In genomic region chr19:28606269-28607032, GRCh38 we compare ENCODE assay signal across 1 cellular context.
TF ChIP-seq lines count a peak whose summit lies in the region.

No MANE protein-coding gene starts in this region.

TF ChIP-seq in K562, 482 proteins besides CTCF, POLR2A, EP300 and RAD21 (continued from another document and continues in another):
- TF ChIP-seq TFAP4 (CRISPR knock-in tag; IDR thresholded peaks at IDR 0.05; ENCODE audit: borderline replicate concordance) (peak; percentile 59), U2AF1 (optimal IDR thresholded peaks at IDR 0.05; ENCODE audit: low read depth, low read length) (no peak), ZNF778 (CRISPR knock-in tag; IDR thresholded peaks at IDR 0.05) (no peak), SIRT6 (IDR thresholded peaks at IDR 0.05; ENCODE audit: low read depth, low read length) (no peak), CTBP1 (IDR thresholded peaks at IDR 0.05; ENCODE audit: borderline replicate concordance) (peak; percentile 42; the same call in 1 of the 2 replicates), NEUROD1 (IDR thresholded peaks at IDR 0.05; ENCODE audit: borderline replicate concordance, low read depth, low read length, partially characterized antibody) (peak; percentile 95), IRF9 (tag; IDR thresholded peaks at IDR 0.05) (peak; percentile 78), E2F5 (CRISPR knock-in tag; IDR thresholded peaks at IDR 0.05) (peak; percentile 84; the same call in 1 of the 2 replicates), TRIM28 (IDR thresholded peaks at IDR 0.05) (peak; percentile 63), MEF2D (tag; conservative IDR thresholded peaks at IDR 0.05; ENCODE audit: low read depth) (peak; percentile 93), ZBED1 (IDR thresholded peaks at IDR 0.05) (peak; percentile 88), ZNF639 (CRISPR knock-in tag; conservative IDR thresholded peaks at IDR 0.05 in 1 of 2, IDR thresholded peaks at IDR 0.05 in 1 of 2) (peak in 1 of 2 experiments; percentile 81; a peak in 1 of 4 replicates), ZNF318 (IDR thresholded peaks at IDR 0.05; ENCODE audit: borderline replicate concordance in 1 of 2, low read depth in 1 of 2) (peak in 1 of 2 experiments; percentile 75; a peak in 2 of 4 replicates), CREM (IDR thresholded peaks at IDR 0.05; ENCODE audit: low read depth) (peak; percentile 77), SMC3 (conservative IDR thresholded peaks at IDR 0.05; ENCODE audit: insufficient read depth, low read depth, low read length) (no peak), CEBPB (tag; IDR thresholded peaks at IDR 0.05) (peak; percentile 98), POLR2AphosphoS2 (IDR thresholded peaks at IDR 0.05; ENCODE audit: low read length) (no peak), CLOCK (CRISPR knock-in tag; IDR thresholded peaks at IDR 0.05; ENCODE audit: borderline replicate concordance) (0 out of 2 replicates have a peak, but pooled peaks have one; percentile 35), MGA (IDR thresholded peaks at IDR 0.05) (peak; percentile 71), CBX3 (IDR thresholded peaks at IDR 0.05; ENCODE audit: borderline replicate concordance in 1 of 2, low read length in 2 of 2) (peak in 1 of 2 experiments; percentile 68; a peak in 1 of 3 replicates), TCF7 (IDR thresholded peaks at IDR 0.05; ENCODE audit: borderline replicate concordance) (no peak), ZNF311 (CRISPR knock-in tag; IDR thresholded peaks at IDR 0.05) (no peak), ZKSCAN8 (CRISPR knock-in tag; IDR thresholded peaks at IDR 0.05) (peak; percentile 71; the same call in 1 of the 2 replicates), TCF3 (CRISPR knock-in tag; IDR thresholded peaks at IDR 0.05) (peak; percentile 99)
